In genomic region chr1:107430540-107431228, GRCh38 we compare ENCODE assay signal across 8 cellular contexts.
DNase-seq lines count a peak whose midpoint lies in the region; ATAC-seq, FAIRE-seq and TF ChIP-seq lines count a peak whose summit lies in the region.

No MANE protein-coding gene starts in this region.

- H3K9me3 ChIP-seq in astrocyte (ENCODE audit: insufficient read depth, low read depth, low read length) = no peaks in the 10 kb centered on the region
- H3K9me3 ChIP-seq in kidney (ENCODE audit: control insufficient read depth in 1 of 2, low read length in 2 of 2) = no peaks in the 10 kb centered on the region
- H3K9me3 ChIP-seq in tibial nerve = peaks cover 0 to 6% (median 0%) of the 10 kb centered on the region in 4 donors

- H3K27ac Mint-ChIP-seq in astrocyte (ENCODE audit: unreplicated experiment) = no peak overlapping the region
- no peak overlapping the region for H3K27ac Mint-ChIP-seq in activated T-cell treated with anti-CD3 and anti-CD28 coated beads, Interleukin-2, amount 50 U/mL, for 24 hours

- 57 to 60% methylated on average over 14 of the region's 14 CpGs for WGBS in tibial nerve, 2 donors

- no peak overlapping the region for H3K4me3 ChIP-seq in astrocyte (ENCODE audit: insufficient read depth, low read depth, low read length)
- no peak overlapping the region for H3K4me3 ChIP-seq in kidney (ENCODE audit: low read length in 2 of 2)
- no peak overlapping the region for H3K4me3 ChIP-seq in tibial nerve

- no peaks in the 10 kb centered on the region for H3K27me3 ChIP-seq in astrocyte (ENCODE audit: insufficient read depth, low read length)
- H3K27me3 ChIP-seq in tibial nerve = no peaks in the 10 kb centered on the region

- no peaks in the 10 kb centered on the region for H3K4me1 ChIP-seq in astrocyte (ENCODE audit: insufficient read depth, low read length)
- no peaks in the 10 kb centered on the region for H3K4me1 ChIP-seq in kidney (ENCODE audit: control insufficient read depth in 1 of 2, insufficient read depth in 1 of 2, low read depth in 1 of 2, low read length in 2 of 2)
- no peaks in the 10 kb centered on the region for H3K4me1 ChIP-seq in tibial nerve

- no peak for FAIRE-seq in astrocyte (lab: Jason Lieb, UNC)
- no peak for FAIRE-seq in kidney (lab: Jason Lieb, UNC)

- intact Hi-C loops in kidney (cut with DNase I) = no loop called here

- H3K4me3 Mint-ChIP-seq in astrocyte (ENCODE audit: unreplicated experiment) = no peak overlapping the region
- H3K4me3 Mint-ChIP-seq in activated T-cell treated with anti-CD3 and anti-CD28 coated beads, Interleukin-2, amount 50 U/mL, for 24 hours = no peak overlapping the region

- no peaks in the 10 kb centered on the region for H4K20me1 ChIP-seq in astrocyte (ENCODE audit: insufficient read depth, low read length)

- TF ChIP-seq EP300 in tibial nerve (IDR thresholded peaks at IDR 0.05) = no peak

- H3K79me2 ChIP-seq in astrocyte (ENCODE audit: insufficient read depth, low read length) = no peaks in the 10 kb centered on the region

- DNase-seq in D341Med (ENCODE audit: low spot score) (peak; percentile 47), NCI-H460 (ENCODE audit: extremely low read depth, low read depth) (peak; percentile 35), astrocyte (ENCODE audit: low read depth) (peak; percentile 17), kidney (no peak), tibial nerve (ENCODE audit: low spot score in 2 of 2) (peak in 1 of 2 donors; percentile 31)
- no peak for DNase-seq in activated T-cell treated with anti-CD3 and anti-CD28 coated beads, Interleukin-2, amount 50 U/mL, for 24 hours

- no peaks in the 10 kb centered on the region for H3K27me3 Mint-ChIP-seq in astrocyte (ENCODE audit: low read depth, unreplicated experiment)
- H3K27me3 Mint-ChIP-seq in activated T-cell treated with anti-CD3 and anti-CD28 coated beads, Interleukin-2, amount 50 U/mL, for 24 hours = peaks cover 4% of the 10 kb centered on the region

- TF ChIP-seq CTCF in astrocyte (IDR thresholded peaks at IDR 0.05; ENCODE audit: insufficient read depth, low read depth, low read length) (peak; percentile 57), kidney (IDR thresholded peaks at IDR 0.05; ENCODE audit: borderline replicate concordance, extremely low read depth, insufficient read depth) (peak; percentile 80), tibial nerve (IDR thresholded peaks at IDR 0.05) (peak; percentile 30 to 46 (median 44))

- ATAC-seq in GM18517 (IDR thresholded peaks at IDR 0.05; ENCODE audit: unreplicated experiment) = peak; percentile 91
- peak; percentile 85 for ATAC-seq in HG02885 (IDR thresholded peaks at IDR 0.05; ENCODE audit: poor library complexity, unreplicated experiment)

- H3K4me1 Mint-ChIP-seq in astrocyte (ENCODE audit: low read depth, unreplicated experiment) = no peaks in the 10 kb centered on the region
- H3K4me1 Mint-ChIP-seq in activated T-cell treated with anti-CD3 and anti-CD28 coated beads, Interleukin-2, amount 50 U/mL, for 24 hours (ENCODE audit: low read depth) = no peaks in the 10 kb centered on the region

- no peak overlapping the region for H2AFZ ChIP-seq in astrocyte (ENCODE audit: low read depth, low read length)

- no peak for TF ChIP-seq POLR2A in tibial nerve (IDR thresholded peaks at IDR 0.05)

- H3K9ac ChIP-seq in astrocyte (ENCODE audit: low read length) = no peak overlapping the region
- no peak overlapping the region for H3K9ac ChIP-seq in kidney (ENCODE audit: low read length in 2 of 2)

- H3K27ac ChIP-seq in astrocyte (ENCODE audit: low read depth, low read length) (no peak overlapping the region), kidney (ENCODE audit: low read depth in 2 of 2, low read length in 2 of 2) (no peak overlapping the region), tibial nerve (no peak overlapping the region)

- H3K36me3 ChIP-seq in astrocyte (ENCODE audit: insufficient read depth, low read length) = no peaks in the 10 kb centered on the region
- no peaks in the 10 kb centered on the region for H3K36me3 ChIP-seq in kidney (ENCODE audit: control insufficient read depth in 1 of 2, insufficient read depth in 2 of 2, low read length in 2 of 2)
- H3K36me3 ChIP-seq in tibial nerve = no peaks in the 10 kb centered on the region

- no peaks in the 10 kb centered on the region for H3K36me3 Mint-ChIP-seq in astrocyte (ENCODE audit: low read depth, unreplicated experiment)
- no peaks in the 10 kb centered on the region for H3K36me3 Mint-ChIP-seq in activated T-cell treated with anti-CD3 and anti-CD28 coated beads, Interleukin-2, amount 50 U/mL, for 24 hours (ENCODE audit: low read depth)

- H3K9me3 Mint-ChIP-seq in astrocyte (ENCODE audit: unreplicated experiment) = peaks cover 5% of the 10 kb centered on the region
- H3K9me3 Mint-ChIP-seq in activated T-cell treated with anti-CD3 and anti-CD28 coated beads, Interleukin-2, amount 50 U/mL, for 24 hours = no peaks in the 10 kb centered on the region

- H3K4me2 ChIP-seq in astrocyte (ENCODE audit: low read length) = no peak overlapping the region

Comparison
In these comparisons a context has a peak if more than half of its experiments do, and no peak if none do; other contexts are left out.
1. DNase-seq: peak in D341Med (single experiment), NCI-H460 (single experiment) and astrocyte (single experiment); none in kidney (single experiment) and activated T-cell treated with anti-CD3 and anti-CD28 coated beads, Interleukin-2, amount 50 U/mL, for 24 hours (single experiment).
2. Peak in every context shown above with its lines, with median percentiles within 50 percentile points of each other: CTCF ChIP-seq.